Comparison of ENCODE assay signal across 18 cellular contexts in genomic region chr9:131117762-131118145, GRCh38. TPM values are rescaled to one million over a fixed set of nuclear protein-coding genes. Genes with fewer than 3 reads are reported as not detected.
"Had no signal": no experiment of that assay in that cellular context is flagged by ENCODE, and none has a peak within 500 bp of the region (broad histone marks: within the 10 kb centered on the region; RNA-seq: fewer than 3 reads in every experiment).

No MANE protein-coding gene starts in this region.

- H3K4me3 ChIP-seq: adrenal gland, mucosa of descending colon, right lobe of liver, SJSA1 had no signal

- H3K4me1 ChIP-seq: adrenal gland, right lobe of liver, SJSA1 had no signal

- H3K9me3 ChIP-seq: adrenal gland, mucosa of descending colon, neutrophil, right lobe of liver, SJSA1 had no signal

- H3K27ac ChIP-seq: neutrophil, right lobe of liver, SJSA1, WERI-Rb-1 had no signal

- ATAC-seq: activated CD8-positive, alpha-beta T cell treated with anti-CD3 and anti-CD28 coated beads for 36 hours; mucosa of descending colon; naive thymus-derived CD8-positive, alpha-beta T cell; stimulated activated naive B cell treated with anti-CD40 and anti-IgM and Interleukin-4, amounts not matched to agents 10 μg/mL and 1 μg/mL and 100 μg/mL, for 72 hours had no signal

- H3K9me3 Mint-ChIP-seq: activated CD8-positive, alpha-beta T cell treated with anti-CD3 and anti-CD28 coated beads for 36 hours; activated naive CD4-positive, alpha-beta T cell treated with anti-CD3 and anti-CD28 coated beads, Interleukin-2, amount 10 ng/mL, durations not matched to agents 7 days and 5 days; activated T-helper 1 cell treated with anti-CD3 and anti-CD28 coated beads, Interleukin-12 subunit alpha, Interleukin-12 subunit beta, Interleukin-2, Interleukin-4 antibody, amounts not matched to agents 30 ng/mL and 10 ng/mL and 1 ng/mL, durations not matched to agents 14 hours and 24 hours and 36 hours; central memory CD8-positive, alpha-beta T cell; dendritic cell treated with granulocyte-macrophage colony-stimulating factor and Interleukin-4, amounts not matched to agents 40 ng/mL and 50 ng/mL, for 4 days; naive thymus-derived CD8-positive, alpha-beta T cell; stimulated activated naive B cell treated with anti-CD40 and anti-IgM and Interleukin-4, amounts not matched to agents 10 μg/mL and 1 μg/mL and 100 μg/mL, for 72 hours had no signal

- H3K27ac Mint-ChIP-seq: activated CD8-positive, alpha-beta T cell treated with anti-CD3 and anti-CD28 coated beads for 36 hours; activated naive CD4-positive, alpha-beta T cell treated with anti-CD3 and anti-CD28 coated beads, Interleukin-2, amount 10 ng/mL, durations not matched to agents 7 days and 5 days; activated T-helper 1 cell treated with anti-CD3 and anti-CD28 coated beads, Interleukin-12 subunit alpha, Interleukin-12 subunit beta, Interleukin-2, Interleukin-4 antibody, amounts not matched to agents 30 ng/mL and 10 ng/mL and 1 ng/mL, durations not matched to agents 14 hours and 24 hours and 36 hours; dendritic cell treated with granulocyte-macrophage colony-stimulating factor and Interleukin-4, amounts not matched to agents 40 ng/mL and 50 ng/mL, for 4 days; naive thymus-derived CD8-positive, alpha-beta T cell; stimulated activated naive B cell treated with anti-CD40 and anti-IgM and Interleukin-4, amounts not matched to agents 10 μg/mL and 1 μg/mL and 100 μg/mL, for 72 hours had no signal

- H3K4me1 Mint-ChIP-seq: activated naive CD4-positive, alpha-beta T cell treated with anti-CD3 and anti-CD28 coated beads, Interleukin-2, amount 10 ng/mL, durations not matched to agents 7 days and 5 days; central memory CD8-positive, alpha-beta T cell; stimulated activated naive B cell treated with anti-CD40 and anti-IgM and Interleukin-4, amounts not matched to agents 10 μg/mL and 1 μg/mL and 100 μg/mL, for 72 hours had no signal

- DNase-seq: activated CD4-positive, alpha-beta T cell treated with anti-CD3 and anti-CD28 coated beads for 4 hours; activated CD8-positive, alpha-beta memory T cell treated with anti-CD3 and anti-CD28 coated beads, Interleukin-2, amount 50 U/mL, for 4 hours; activated CD8-positive, alpha-beta T cell treated with anti-CD3 and anti-CD28 coated beads for 36 hours; activated naive CD4-positive, alpha-beta T cell treated with anti-CD3 and anti-CD28 coated beads, Interleukin-2, amount 10 ng/mL, durations not matched to agents 7 days and 5 days; islet precursor cell; mucosa of descending colon; naive thymus-derived CD8-positive, alpha-beta T cell; RPMI8226; stimulated activated CD4-positive, alpha-beta T cell treated with anti-CD3 and anti-CD28 coated beads, Interleukin-2, amount 100 ng/mL, for 24 hours; stimulated activated naive B cell treated with anti-CD40 and anti-IgM and Interleukin-4, amounts not matched to agents 10 μg/mL and 1 μg/mL and 100 μg/mL, for 72 hours; WERI-Rb-1 had no signal

- H3K36me3 Mint-ChIP-seq: activated naive CD4-positive, alpha-beta T cell treated with anti-CD3 and anti-CD28 coated beads, Interleukin-2, amount 10 ng/mL, durations not matched to agents 7 days and 5 days; naive thymus-derived CD8-positive, alpha-beta T cell; stimulated activated naive B cell treated with anti-CD40 and anti-IgM and Interleukin-4, amounts not matched to agents 10 μg/mL and 1 μg/mL and 100 μg/mL, for 72 hours had no signal

- H3K27me3 ChIP-seq: adrenal gland, neutrophil, right lobe of liver, SJSA1 had no signal

- H3K36me3 ChIP-seq: adrenal gland, neutrophil, right lobe of liver, SJSA1 had no signal

- H3K4me3 Mint-ChIP-seq: activated CD8-positive, alpha-beta T cell treated with anti-CD3 and anti-CD28 coated beads for 36 hours; activated naive CD4-positive, alpha-beta T cell treated with anti-CD3 and anti-CD28 coated beads, Interleukin-2, amount 10 ng/mL, durations not matched to agents 7 days and 5 days; activated T-helper 1 cell treated with anti-CD3 and anti-CD28 coated beads, Interleukin-12 subunit alpha, Interleukin-12 subunit beta, Interleukin-2, Interleukin-4 antibody, amounts not matched to agents 30 ng/mL and 10 ng/mL and 1 ng/mL, durations not matched to agents 14 hours and 24 hours and 36 hours; central memory CD8-positive, alpha-beta T cell; dendritic cell treated with granulocyte-macrophage colony-stimulating factor and Interleukin-4, amounts not matched to agents 40 ng/mL and 50 ng/mL, for 4 days; naive thymus-derived CD8-positive, alpha-beta T cell; stimulated activated naive B cell treated with anti-CD40 and anti-IgM and Interleukin-4, amounts not matched to agents 10 μg/mL and 1 μg/mL and 100 μg/mL, for 72 hours had no signal

RNA-seq across cellular contexts. Expression of gene AIF1L, which starts 21.4 kb away (rescaled TPM):
- total RNA-seq: naive thymus-derived CD8-positive, alpha-beta T cell had no signal
- polyA plus RNA-seq: naive thymus-derived CD8-positive, alpha-beta T cell had no signal
